8 cellular contexts compared by ENCODE assay signal in genomic region chr11:43643898-43644625, GRCh38. TPM values are rescaled to one million over a fixed set of nuclear protein-coding genes. Genes with fewer than 3 reads are reported as not detected.
A peak's percentile ranks its signal among the peaks of the same experiment; 100 is the strongest.
DNase-seq lines count a peak whose midpoint lies in the region; ATAC-seq and TF ChIP-seq lines count a peak whose summit lies in the region.

No MANE protein-coding gene starts in this region.

- CTCF ChIA-PET in BJ (lab: Yijun Ruan, JAX) = interaction anchor here (0.7 kb wide), 1 partner anchor 13 kb away, joined by 3 read pairs; no protein-coding TSS in a partner anchor

- TF ChIP-seq CTCF in BJ (IDR thresholded peaks at IDR 0.05; ENCODE audit: insufficient read depth, low read depth, low read length) = no peak
- no peak for TF ChIP-seq CTCF in coronary artery (IDR thresholded peaks at IDR 0.05)

- ATAC-seq in HG03439 (IDR thresholded peaks at IDR 0.05; ENCODE audit: unreplicated experiment) (peak; percentile 99), left colon (peak; percentile 100)

- no peaks in the 10 kb centered on the region for H3K36me3 ChIP-seq in BJ (ENCODE audit: control insufficient read depth, insufficient read depth, low read length)

- POLR2A ChIA-PET in BJ (lab: Charles Lee) = no interaction called here

- H3K4me3 ChIP-seq in BJ (ENCODE audit: low read depth, low read length) (peak overlapping the region; percentile 83), coronary artery (peak overlapping the region; percentile 85)

- DNase-seq in BJ (ENCODE audit: low read depth) (peak; percentile 17), GM19238 (ENCODE audit: insufficient read length, low spot score) (peak; percentile 79), NCI-H510A (lab: John Stamatoyannopoulos, UW) (peak; percentile 53), coronary artery (ENCODE audit: low spot score) (peak; percentile 80), left colon (peak; percentile 84 to 90)
- peak; percentile 93 for DNase-seq in activated CD4-positive, alpha-beta T cell treated with anti-CD3 and anti-CD28 coated beads for 48 hours
- peak; percentile 74 to 77 for DNase-seq in stimulated activated CD4-positive, alpha-beta T cell treated with anti-CD3 and anti-CD28 coated beads, Interleukin-1b, Interleukin-23, amount 100 ng/mL, for 4 hours (ENCODE audit: low read depth in 2 of 2)

- H3K27ac ChIP-seq in coronary artery = peak overlapping the region; percentile 35 to 57

- intact Hi-C loops in left colon (cut with DNase I, micrococcal nuclease) = no loop called here

- H3K27me3 ChIP-seq in BJ (ENCODE audit: control insufficient read depth, insufficient read depth, low read length) = peaks cover 7% of the 10 kb centered on the region

RNA-seq across cellular contexts. Expression of gene HSD17B12, which starts 36.5 kb away (rescaled TPM):
- 67.7 and 74.1 TPM in 2 replicates for polyA plus RNA-seq in BJ (2011; rRNA removed)
- polyA minus RNA-seq in BJ (2011; rRNA and poly(A)+ RNA removed) = 27.6 and 30.5 TPM in 2 replicates
- 100 to 1,000 TPM; 122 to 139 TPM for total RNA-seq in left colon

Comparison
In these comparisons a context has a peak if more than half of its experiments do, and no peak if none do; other contexts are left out.
1. Peak in every context shown above with its lines: DNase-seq, ATAC-seq, H3K4me3 ChIP-seq and H3K27ac ChIP-seq.
2. DNase-seq: peak in every context shown above with its lines; median percentile 93 in activated CD4-positive, alpha-beta T cell treated with anti-CD3 and anti-CD28 coated beads for 48 hours; 87 in left colon; 80 in coronary artery; 79 in GM19238; 76 in stimulated activated CD4-positive, alpha-beta T cell treated with anti-CD3 and anti-CD28 coated beads, Interleukin-1b, Interleukin-23, amount 100 ng/mL, for 4 hours; 53 in NCI-H510A; 17 in BJ.